Comparison of ENCODE assay signal across 17 cellular contexts in genomic region chr10:13716161-13717071, GRCh38.
DNase-seq lines count a peak whose midpoint lies in the region; ATAC-seq and TF ChIP-seq lines count a peak whose summit lies in the region.
"Had no signal": no experiment of that assay in that cellular context is flagged by ENCODE, and none has a peak within 500 bp of the region (broad histone marks: within the 10 kb centered on the region; RNA-seq: fewer than 3 reads in every experiment).

No MANE protein-coding gene starts in this region.

- in situ Hi-C loops in IMR-90 (cut with MboI; ENCODE audit: low sequenced_read_pairs), result no loop called here

- peak overlapping the region; percentile 74; the same call in 2 of the 3 replicates for H2BK15ac ChIP-seq in IMR-90 (ENCODE audit: low read depth, low read length)

- H3K4me3 Mint-ChIP-seq in endothelial cell (ENCODE audit: unreplicated experiment) (no peak overlapping the region), T-helper 17 cell (no peak overlapping the region)
- H3K4me3 Mint-ChIP-seq: activated T-helper 1 cell treated with anti-CD3 and anti-CD28 coated beads, Interleukin-12 subunit alpha, Interleukin-12 subunit beta, Interleukin-2, Interleukin-4 antibody, amounts not matched to agents 30 ng/mL and 10 ng/mL and 1 ng/mL, durations not matched to agents 14 hours and 24 hours and 36 hours had no signal

- intact Hi-C loops in IMR-90 (cut with micrococcal nuclease), result loop anchor here (5.0 kb wide), 1 partner anchor 36 kb away; no protein-coding TSS in a partner anchor

- peaks cover 0 to 25% of the 10 kb centered on the region in 2 experiments; a peak in 3 of 4 replicates for H3K79me1 ChIP-seq in IMR-90 (ENCODE audit: low read depth in 1 of 2, low read length in 2 of 2)

- H4K5ac ChIP-seq in IMR-90 (ENCODE audit: low read depth, low read length), result peak overlapping the region; percentile 30

- H4K8ac ChIP-seq in IMR-90 (ENCODE audit: low read depth in 2 of 2, low read length in 2 of 2), result peak overlapping the region in 1 of 2 experiments; percentile 41; a peak in 2 of 4 replicates

- peak overlapping the region; percentile 11 for H3K27ac Mint-ChIP-seq in endothelial cell (ENCODE audit: unreplicated experiment)
- no peak overlapping the region for H3K27ac Mint-ChIP-seq in T-helper 17 cell
- H3K27ac Mint-ChIP-seq: activated T-helper 1 cell treated with anti-CD3 and anti-CD28 coated beads, Interleukin-12 subunit alpha, Interleukin-12 subunit beta, Interleukin-2, Interleukin-4 antibody, amounts not matched to agents 30 ng/mL and 10 ng/mL and 1 ng/mL, durations not matched to agents 14 hours and 24 hours and 36 hours had no signal

- H3K18ac ChIP-seq in IMR-90 (ENCODE audit: low read depth, low read length), result peak overlapping the region; percentile 87

- peak overlapping the region; percentile 84 for H3K4ac ChIP-seq in IMR-90 (ENCODE audit: low read depth, low read length)

- no peak for TF ChIP-seq POLR2A in IMR-90 (IDR thresholded peaks at IDR 0.05; ENCODE audit: low read depth, low read length)

- peak overlapping the region; percentile 80 for H3K27ac ChIP-seq in 22Rv1
- peak overlapping the region; percentile 45 for H3K27ac ChIP-seq in IMR-90 (ENCODE audit: insufficient read depth, low read length)
- peak overlapping the region; percentile 73 for H3K27ac ChIP-seq in mesodermal cell (ENCODE audit: low read depth, low read length, severe bottlenecking)
- H3K27ac ChIP-seq: lower lobe of right lung had no signal

- peaks cover 19% of the 10 kb centered on the region for H3K9me1 ChIP-seq in IMR-90 (ENCODE audit: insufficient read depth, low read length)

- no peaks in the 10 kb centered on the region for H3K36me3 ChIP-seq in IMR-90 (ENCODE audit: control insufficient read depth, insufficient read depth, low read length)
- H3K36me3 ChIP-seq in mesodermal cell (ENCODE audit: control insufficient read depth, insufficient read depth, low read length), result peaks cover 12% of the 10 kb centered on the region
- H3K36me3 ChIP-seq: lower lobe of right lung had no signal

- H3K9me3 Mint-ChIP-seq in endothelial cell (ENCODE audit: unreplicated experiment), result no peaks in the 10 kb centered on the region

- H3K56ac ChIP-seq in IMR-90 (ENCODE audit: extremely low read depth, insufficient read depth, low read length), result peak overlapping the region; percentile 11; the same call in 1 of the 2 replicates

- H3K9me3 ChIP-seq in IMR-90 (ENCODE audit: control insufficient read depth, insufficient read depth, low read length) (no peaks in the 10 kb centered on the region), mesodermal cell (ENCODE audit: control insufficient read depth, low read length) (no peaks in the 10 kb centered on the region), T-helper 17 cell (ENCODE audit: control insufficient read depth, low read length, poor library complexity, severe bottlenecking) (peaks cover 3% of the 10 kb centered on the region)
- H3K9me3 ChIP-seq: lower lobe of right lung had no signal

- H2BK120ac ChIP-seq in IMR-90 (ENCODE audit: low read depth, low read length), result peak overlapping the region; percentile 80

- H3K4me1 Mint-ChIP-seq in endothelial cell (ENCODE audit: unreplicated experiment) (peaks cover 22% of the 10 kb centered on the region), T-helper 17 cell (peaks cover 16% of the 10 kb centered on the region)

- H3K14ac ChIP-seq in IMR-90 (replicated peaks; ENCODE audit: low read depth, low read length), result peak overlapping the region; percentile 56

- H3K23ac ChIP-seq in IMR-90 (ENCODE audit: low read depth, low read length), result peak overlapping the region; percentile 59; the same call in 1 of the 2 replicates

- no peak for TF ChIP-seq RAD21 in IMR-90 (IDR thresholded peaks at IDR 0.05; ENCODE audit: low read length)

- H3K4me1 ChIP-seq in IMR-90 (ENCODE audit: control insufficient read depth, insufficient read depth, low read length) (peaks cover 38% of the 10 kb centered on the region), mesodermal cell (ENCODE audit: control insufficient read depth, insufficient read depth, low read length, poor library complexity, severe bottlenecking) (peaks cover 47% of the 10 kb centered on the region)

- dilution Hi-C loops in IMR-90 (cut with HindIII; ENCODE audit: low sequenced_read_pairs, unreplicated experiment), result no loop called here

- TF ChIP-seq CTCF in 22Rv1 (IDR thresholded peaks at IDR 0.05), result no peak
- no peak for TF ChIP-seq CTCF in IMR-90 (conservative IDR thresholded peaks at IDR 0.05; ENCODE audit: low read depth, low read length)
- TF ChIP-seq CTCF in endothelial cell (IDR thresholded peaks at IDR 0.05; ENCODE audit: unreplicated experiment), result no peak

- CTCF ChIA-PET in IMR-90 (lab: Yijun Ruan, JAX), result no interaction called here

- 0% methylated on average over 1 of the region's 9 CpGs; no CpG with 5 or more reads in 1 of the 2 experiments for WGBS in IMR-90 (ENCODE audit: extremely low coverage in 2 of 2, insufficient read length in 1 of 2), 2 experiments
- 77 to 84% methylated on average over 6 to 7 of the region's 9 CpGs for WGBS in mesodermal cell (ENCODE audit: insufficient coverage in 2 of 2), 2 experiments

- H3K4me3 ChIP-seq in IMR-90 (ENCODE audit: insufficient read depth, low read depth, low read length) (no peak overlapping the region), mesodermal cell (ENCODE audit: extremely low read depth, insufficient read depth, low read length, poor library complexity, severe bottlenecking) (no peak overlapping the region)
- H3K4me3 ChIP-seq: lower lobe of right lung had no signal

- peak overlapping the region; percentile 50 for H2AFZ ChIP-seq in IMR-90 (replicated peaks; ENCODE audit: low read length, poor library complexity)

- H2BK5ac ChIP-seq in IMR-90 (ENCODE audit: low read depth, low read length, poor library complexity, severe bottlenecking), result peak overlapping the region; percentile 77

- peak overlapping the region; percentile 83 for H2BK20ac ChIP-seq in IMR-90 (ENCODE audit: low read depth, low read length)

- no peaks in the 10 kb centered on the region for H3K27me3 Mint-ChIP-seq in endothelial cell (ENCODE audit: unreplicated experiment)
- no peaks in the 10 kb centered on the region for H3K27me3 Mint-ChIP-seq in T-helper 17 cell

- H2AK9ac ChIP-seq in IMR-90 (replicated peaks; ENCODE audit: low read depth, low read length, poor library complexity), result peak overlapping the region; percentile 55

- H2AK5ac ChIP-seq in IMR-90 (ENCODE audit: low read depth, low read length), result peak overlapping the region; percentile 92

- no peak overlapping the region for H3K9ac ChIP-seq in IMR-90 (ENCODE audit: low read depth, low read length)

- no peaks in the 10 kb centered on the region for H4K20me1 ChIP-seq in IMR-90 (ENCODE audit: insufficient read depth, low read length)

- H3K27me3 ChIP-seq in IMR-90 (ENCODE audit: control insufficient read depth, insufficient read depth, low read length), result no peaks in the 10 kb centered on the region

- H3K36me3 Mint-ChIP-seq in endothelial cell (ENCODE audit: low read depth, unreplicated experiment) (peaks cover 11% of the 10 kb centered on the region), T-helper 17 cell (ENCODE audit: low read depth) (no peaks in the 10 kb centered on the region)

- POLR2A ChIA-PET in IMR-90 (lab: Charles Lee; ENCODE audit: unreplicated experiment), result interaction anchor here (1.0 kb wide), 1 partner anchor 9 kb away, joined by 3 read pairs; no protein-coding TSS in a partner anchor

- ATAC-seq in IMR-90 (ENCODE audit: low read depth) (peak; percentile 59), HG03378 (IDR thresholded peaks at IDR 0.05; ENCODE audit: unreplicated experiment) (no peak), T-helper 17 cell (no peak)

- H4K91ac ChIP-seq in IMR-90 (ENCODE audit: insufficient read depth, low read depth, low read length), result peak overlapping the region; percentile 64

- DNase-seq in IMR-90 (peak; percentile 96), endothelial cell (ENCODE audit: low spot score) (no peak), HPDE6-E6E7 (ENCODE audit: extremely low spot score) (no peak), NCI-H1092 treated with DMSO at 0.1 percent for 48 hours (lab: John Stamatoyannopoulos, UW) (no peak), T-helper 17 cell (no peak)
- DNase-seq: activated CD4-positive, alpha-beta T cell treated with anti-CD3 and anti-CD28 coated beads for 1 hour; central memory CD4-positive, alpha-beta T cell; GOT3; Karpas-422; lower lobe of right lung; SHP77 treated with DMSO at 0.1 percent for 48 hours; small intestine; stimulated activated CD8-positive, alpha-beta memory T cell treated with anti-CD3 and anti-CD28 coated beads, Interleukin-4, amount 100 ng/mL, for 48 hours had no signal

- no TSS peak for BruUV-seq in IMR-90 (replicated peaks; lab: Mats Ljungman, UMichigan)

- H3K4me2 ChIP-seq in IMR-90 (ENCODE audit: low read depth, low read length), result peak overlapping the region; percentile 35

TF ChIP-seq in IMR-90, 13 proteins besides CTCF, POLR2A, EP300 and RAD21 (continues in another document):
- peak; percentile 62 for TF ChIP-seq FOS (IDR thresholded peaks at IDR 0.05; ENCODE audit: low read depth, low read length)
- TF ChIP-seq, protein P1, sequence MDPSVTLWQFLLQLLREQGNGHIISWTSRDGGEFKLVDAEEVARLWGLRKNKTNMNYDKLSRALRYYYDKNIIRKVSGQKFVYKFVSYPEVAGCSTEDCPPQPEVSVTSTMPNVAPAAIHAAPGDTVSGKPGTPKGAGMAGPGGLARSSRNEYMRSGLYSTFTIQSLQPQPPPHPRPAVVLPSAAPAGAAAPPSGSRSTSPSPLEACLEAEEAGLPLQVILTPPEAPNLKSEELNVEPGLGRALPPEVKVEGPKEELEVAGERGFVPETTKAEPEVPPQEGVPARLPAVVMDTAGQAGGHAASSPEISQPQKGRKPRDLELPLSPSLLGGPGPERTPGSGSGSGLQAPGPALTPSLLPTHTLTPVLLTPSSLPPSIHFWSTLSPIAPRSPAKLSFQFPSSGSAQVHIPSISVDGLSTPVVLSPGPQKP (IDR thresholded peaks at IDR 0.05; ENCODE audit: borderline replicate concordance, low read depth, low read length), result no peak
- no peak for TF ChIP-seq USF2 (IDR thresholded peaks at IDR 0.05; ENCODE audit: low read depth, low read length)
- TF ChIP-seq MAFK (IDR thresholded peaks at IDR 0.05; ENCODE audit: low read depth, low read length), result no peak
- peak; percentile 13; the same call in 1 of the 2 replicates for TF ChIP-seq SMC3 (IDR thresholded peaks at IDR 0.05; ENCODE audit: low read depth, low read length)
- peak; percentile 40; the same call in 1 of the 2 replicates for TF ChIP-seq BHLHE40 (IDR thresholded peaks at IDR 0.05; ENCODE audit: low read depth, low read length)
- TF ChIP-seq MXI1 (IDR thresholded peaks at IDR 0.05; ENCODE audit: borderline replicate concordance, low read depth, low read length), result no peak
- TF ChIP-seq RFX5 (IDR thresholded peaks at IDR 0.05; ENCODE audit: low read depth, low read length), result no peak
